ENCODE assay signal across 9 cellular contexts in the genomic region with DNA sequence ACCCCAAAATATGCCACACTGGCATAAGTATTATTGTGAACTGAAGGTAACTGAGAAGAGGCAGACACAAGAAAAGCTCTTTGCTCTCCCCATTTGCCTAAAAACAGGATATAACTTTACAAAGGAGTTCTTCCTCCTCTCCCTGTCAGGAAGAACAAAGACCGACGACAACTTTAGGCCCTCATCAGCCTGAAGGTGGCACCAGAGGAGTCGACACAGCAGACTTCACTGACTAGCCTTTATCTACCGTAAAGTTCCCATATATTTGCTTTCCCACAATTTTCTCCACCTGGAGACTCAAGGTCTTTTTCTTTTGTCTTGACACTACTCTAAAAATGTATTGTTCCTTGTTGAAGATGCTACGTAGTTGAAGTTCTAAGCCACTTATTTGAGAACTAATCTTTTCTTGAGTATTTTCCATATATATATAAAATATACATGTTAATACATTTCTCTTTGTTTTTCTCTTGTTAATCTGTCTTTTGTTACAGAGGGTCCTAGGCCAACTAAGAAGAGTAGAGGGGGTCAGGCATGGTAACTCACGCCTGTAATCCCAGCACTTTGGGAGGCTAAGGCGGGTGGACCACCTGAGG. TPM values are rescaled to one million over a fixed set of nuclear protein-coding genes. Genes with fewer than 3 reads are reported as not detected.
DNase-seq lines count a peak whose midpoint lies in the region; ATAC-seq, FAIRE-seq and TF ChIP-seq lines count a peak whose summit lies in the region.
"Had no signal": no experiment of that assay in that cellular context is flagged by ENCODE, and none has a peak within 500 bp of the region (broad histone marks: within the 10 kb centered on the region; RNA-seq: fewer than 3 reads in every experiment).

No MANE protein-coding gene starts in this region.

- H3K27ac ChIP-seq in coronary artery, result no peak overlapping the region
- no peak overlapping the region for H3K27ac ChIP-seq in HepG2 (ENCODE audit: extremely low read length, insufficient read depth, low read length)
- no peak overlapping the region for H3K27ac ChIP-seq in thoracic aorta

- H4K20me1 ChIP-seq in HepG2 (ENCODE audit: insufficient read depth, low read length), result no peaks in the 10 kb centered on the region

- BruUV-seq in HepG2 (replicated peaks; lab: Mats Ljungman, UMichigan), result no TSS peak

- WGBS in HepG2 (ENCODE audit: low lambda C conversion rate), result 7% methylated on average over 7 of the region's 7 CpGs

- no peak overlapping the region for H3K4me2 ChIP-seq in HepG2 (ENCODE audit: low read depth, low read length)

- ATAC-seq in HepG2 (peak; percentile 90), thoracic aorta (ENCODE audit: insufficient number of reproducible peaks, low FRiP score, low read depth) (peak; percentile 53), HG03135 (IDR thresholded peaks at IDR 0.05; ENCODE audit: unreplicated experiment) (no peak)

- no peak overlapping the region for H2AFZ ChIP-seq in HepG2 (ENCODE audit: low read length)

- intact Hi-C loops in HepG2 (cut with micrococcal nuclease; ENCODE audit: unreplicated experiment), result loop anchor here (1.0 to 5.0 kb wide), 2 partner anchors 80 to 81 kb away; no protein-coding TSS in a partner anchor

- peak; percentile 63 for DNase-seq in DMS53 (lab: John Stamatoyannopoulos, UW)
- peak; percentile 36 for DNase-seq in HCEC 1CT
- DNase-seq in RPMI7951 (ENCODE audit: low read depth), result peak; percentile 60
- no peak for DNase-seq in coronary artery (ENCODE audit: low spot score)
- DNase-seq in HepG2 (ENCODE audit: low spot score), result peak; percentile 21
- no peak for DNase-seq in thoracic aorta (ENCODE audit: low spot score)
- no peak for DNase-seq in cerebellar nuclear complex (lab: John Stamatoyannopoulos, UW)

- TF ChIP-seq EP300 in HepG2 (IDR thresholded peaks at IDR 0.05; ENCODE audit: low read depth in 2 of 2, low read length in 2 of 2), result no peak
- no peak for TF ChIP-seq EP300 in HepG2 (CRISPR knock-in tag; IDR thresholded peaks at IDR 0.05; ENCODE audit: borderline replicate concordance)

- no peaks in the 10 kb centered on the region for H3K4me1 ChIP-seq in HepG2 (ENCODE audit: insufficient read depth, low read length)
- H3K4me1 ChIP-seq in thoracic aorta (ENCODE audit: control insufficient read depth in 1 of 2, low read depth in 2 of 2), result no peaks in the 10 kb centered on the region

- H3K36me3 ChIP-seq in HepG2 (replicated peaks in 1 of 2; ENCODE audit: control insufficient read depth in 1 of 2, insufficient read depth in 2 of 2, low read length in 2 of 2), result no peaks in the 10 kb centered on the region
- H3K36me3 ChIP-seq in thoracic aorta, result no peaks in the 10 kb centered on the region

- TF ChIP-seq POLR2A in HepG2 (IDR thresholded peaks at IDR 0.05; ENCODE audit: insufficient read depth in 1 of 2, low read depth in 2 of 2, low read length in 2 of 2), result no peak

- no peak for TF ChIP-seq RAD21 in HepG2 (CRISPR knock-in tag; IDR thresholded peaks at IDR 0.05)

- H3K27me3 ChIP-seq in HepG2 (ENCODE audit: control insufficient read depth in 1 of 2, insufficient read depth in 2 of 2, low read length in 2 of 2), result peaks cover 1 to 19% of the 10 kb centered on the region in 2 experiments; a peak in 4 of 5 replicates
- no peaks in the 10 kb centered on the region for H3K27me3 ChIP-seq in thoracic aorta (replicated peaks; ENCODE audit: insufficient read depth)

- peak; percentile 73 for FAIRE-seq in HepG2 (lab: Jason Lieb, UNC)

- H3K79me2 ChIP-seq in HepG2 (ENCODE audit: insufficient read depth, low read length), result no peaks in the 10 kb centered on the region

- H3K9me3 ChIP-seq in HepG2 (ENCODE audit: low read length), result no peaks in the 10 kb centered on the region
- H3K9me3 ChIP-seq in thoracic aorta, result peaks cover 3% of the 10 kb centered on the region

- peak; percentile 22 for TF ChIP-seq CTCF in coronary artery (IDR thresholded peaks at IDR 0.05)
- TF ChIP-seq CTCF in HepG2 (CRISPR knock-in tag; IDR thresholded peaks at IDR 0.05), result peak; percentile 68
- TF ChIP-seq CTCF in thoracic aorta (IDR thresholded peaks at IDR 0.05), result peak; percentile 39

- no peak overlapping the region for H3K4me3 ChIP-seq in coronary artery
- H3K4me3 ChIP-seq in HepG2 (replicated peaks in 1 of 3; ENCODE audit: insufficient read depth in 1 of 3, low read depth in 2 of 3, low read length in 3 of 3), result no peak overlapping the region
- no peak overlapping the region for H3K4me3 ChIP-seq in thoracic aorta

- in situ Hi-C loops in HepG2 (cut with HindIII; ENCODE audit: extremely low pct_ligation_motif_present, low pct_unique_long_range_greater_than_20kb), result no loop called here

- CTCF ChIA-PET in HepG2 (lab: Yijun Ruan, JAX; ENCODE audit: low intra/inter-chr PET ratio, low total read pairs), result interaction anchor here (0.9 to 2.1 kb wide), 2 partner anchors 79 to 169 kb away, joined by 4 to 16 read pairs; no protein-coding TSS in a partner anchor

- POLR2A ChIA-PET in HepG2 (lab: Yijun Ruan, JAX), result no interaction called here

- no peak overlapping the region for H3K9ac ChIP-seq in HepG2 (ENCODE audit: insufficient read depth, low read depth, low read length)

TF ChIP-seq in HepG2, 621 proteins besides CTCF, POLR2A, EP300 and RAD21:
- TF ChIP-seq STAG1 (CRISPR knock-in tag; IDR thresholded peaks at IDR 0.05) (peak; percentile 46), KAT8 (CRISPR knock-in tag; IDR thresholded peaks at IDR 0.05) (no peak), SMC3 (IDR thresholded peaks at IDR 0.05; ENCODE audit: low read length) (peak; percentile 62), GZF1 (CRISPR knock-in tag; IDR thresholded peaks at IDR 0.05) (0 out of 2 replicates have a peak, but pooled peaks have one; percentile 57)
- TF ChIP-seq, protein P1, sequence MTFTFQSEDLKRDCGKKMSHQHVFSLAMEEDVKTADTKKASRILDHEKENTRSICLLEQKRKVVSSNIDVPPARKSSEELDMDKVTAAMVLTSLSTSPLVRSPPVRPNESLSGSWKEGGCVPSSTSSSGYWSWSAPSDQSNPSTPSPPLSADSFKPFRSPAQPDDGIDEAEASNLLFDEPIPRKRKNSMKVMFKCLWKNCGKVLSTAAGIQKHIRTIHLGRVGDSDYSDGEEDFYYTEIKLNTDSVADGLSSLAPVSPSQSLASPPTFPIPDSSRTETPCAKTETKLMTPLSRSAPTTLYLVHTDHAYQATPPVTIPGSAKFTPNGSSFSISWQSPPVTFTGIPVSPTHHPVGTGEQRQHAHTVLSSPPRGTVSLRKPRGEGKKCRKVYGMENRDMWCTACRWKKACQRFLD (CRISPR knock-in tag; IDR thresholded peaks at IDR 0.05; ENCODE audit: borderline replicate concordance), result no peak
TF ChIP-seq in HepG2: peak in this region for 3.

RNA-seq across cellular contexts. Expression of a gene that starts 16.2 kb away (rescaled TPM):
- 0.12 TPM in 1 of 2 replicates, not detected in the other for total RNA-seq in RPMI7951 (2014; rRNA removed; shearing (Covaris generic))
- total RNA-seq in HepG2 (2016; rRNA removed; fragmentation: Illumina TruSeq; extraction: Trizol), result not detected in 2 replicates
- not detected in 2 replicates for total RNA-seq in HepG2 (2016; cell fraction: cytosol; rRNA removed; fragmentation: Illumina TruSeq; extraction: Trizol; ENCODE audit: low read depth)
- total RNA-seq in HepG2 (2016; cell fraction: insoluble cytoplasmic fraction; rRNA removed; fragmentation: Illumina TruSeq; extraction: Trizol), result not detected in 2 replicates
- not detected in 2 replicates for total RNA-seq in HepG2 (2016; cell fraction: membrane; rRNA removed; fragmentation: Illumina TruSeq; extraction: Trizol)
- total RNA-seq in HepG2 (2016; cell fraction: nucleus; rRNA removed; fragmentation: Illumina TruSeq; extraction: Trizol), result not detected in 2 replicates
- not detected in 2 replicates for polyA plus RNA-seq in HepG2 (2011; rRNA removed)
- not detected in 2 replicates for polyA plus RNA-seq in HepG2 (2011; cell fraction: cytosol; rRNA removed)
- polyA plus RNA-seq in HepG2 (2011; cell fraction: nucleus; rRNA removed), result 0.02 TPM in 1 of 2 replicates, not detected in the other
- polyA plus RNA-seq in HepG2 (2012), result not detected in 2 replicates
- polyA plus RNA-seq in HepG2 (2016; cell fraction: cytosol; fragmentation: Illumina TruSeq; extraction: Trizol; ENCODE audit: low read depth), result not detected in 2 replicates
- polyA plus RNA-seq in HepG2 (2016; cell fraction: insoluble cytoplasmic fraction; fragmentation: Illumina TruSeq; extraction: Trizol; ENCODE audit: low read depth), result not detected in 2 replicates
- not detected in 2 replicates for polyA plus RNA-seq in HepG2 (2016; cell fraction: membrane; fragmentation: Illumina TruSeq; extraction: Trizol; ENCODE audit: low read depth)
- not detected in 2 replicates for polyA plus RNA-seq in HepG2 (2016; cell fraction: nucleus; fragmentation: Illumina TruSeq; extraction: Trizol; ENCODE audit: insufficient read depth, low read depth)
- polyA minus RNA-seq in HepG2 (2011; rRNA and poly(A)+ RNA removed; ENCODE audit: low replicate concordance), result not detected in 2 replicates
- not detected in 2 replicates for polyA minus RNA-seq in HepG2 (2011; cell fraction: cytosol; rRNA and poly(A)+ RNA removed)
- not detected in 2 replicates for polyA minus RNA-seq in HepG2 (2011; cell fraction: nucleus; rRNA and poly(A)+ RNA removed)
- 1 to 10 TPM in 1 of 2 donors, not detected in 1; 2.0 TPM for total RNA-seq in thoracic aorta
- total RNA-seq: subcutaneous adipose tissue had no signal

RNA-seq across cellular contexts. Expression of a gene that starts 55.2 kb away (rescaled TPM):
- 7.4 and 8.2 TPM in 2 replicates for total RNA-seq in RPMI7951 (2014; rRNA removed; shearing (Covaris generic))
- total RNA-seq in HepG2 (2016; rRNA removed; fragmentation: Illumina TruSeq; extraction: Trizol), result 9.3 and 10.8 TPM in 2 replicates
- 1.5 and 2.3 TPM in 2 replicates for total RNA-seq in HepG2 (2016; cell fraction: cytosol; rRNA removed; fragmentation: Illumina TruSeq; extraction: Trizol; ENCODE audit: low read depth)
- total RNA-seq in HepG2 (2016; cell fraction: insoluble cytoplasmic fraction; rRNA removed; fragmentation: Illumina TruSeq; extraction: Trizol), result 7.4 and 10.8 TPM in 2 replicates
- total RNA-seq in HepG2 (2016; cell fraction: membrane; rRNA removed; fragmentation: Illumina TruSeq; extraction: Trizol), result 6.2 TPM in 2 replicates
- 8.4 and 9.2 TPM in 2 replicates for total RNA-seq in HepG2 (2016; cell fraction: nucleus; rRNA removed; fragmentation: Illumina TruSeq; extraction: Trizol)
- polyA plus RNA-seq in HepG2 (2011; rRNA removed), result 11.3 and 13.1 TPM in 2 replicates
- 10.2 and 11.5 TPM in 2 replicates for polyA plus RNA-seq in HepG2 (2011; cell fraction: cytosol; rRNA removed)
- polyA plus RNA-seq in HepG2 (2011; cell fraction: nucleus; rRNA removed), result 16.5 and 19.1 TPM in 2 replicates
- polyA plus RNA-seq in HepG2 (2012), result 7.1 and 11.4 TPM in 2 replicates
- 0.62 and 0.80 TPM in 2 replicates for polyA plus RNA-seq in HepG2 (2016; cell fraction: cytosol; fragmentation: Illumina TruSeq; extraction: Trizol; ENCODE audit: low read depth)
- 5.7 and 6.6 TPM in 2 replicates for polyA plus RNA-seq in HepG2 (2016; cell fraction: insoluble cytoplasmic fraction; fragmentation: Illumina TruSeq; extraction: Trizol; ENCODE audit: low read depth)
- 2.0 and 2.4 TPM in 2 replicates for polyA plus RNA-seq in HepG2 (2016; cell fraction: membrane; fragmentation: Illumina TruSeq; extraction: Trizol; ENCODE audit: low read depth)
- 11.8 and 12.9 TPM in 2 replicates for polyA plus RNA-seq in HepG2 (2016; cell fraction: nucleus; fragmentation: Illumina TruSeq; extraction: Trizol; ENCODE audit: insufficient read depth, low read depth)
- 16.7 and 44.8 TPM in 2 replicates for polyA minus RNA-seq in HepG2 (2011; rRNA and poly(A)+ RNA removed; ENCODE audit: low replicate concordance)
- 13.3 and 14.3 TPM in 2 replicates for polyA minus RNA-seq in HepG2 (2011; cell fraction: cytosol; rRNA and poly(A)+ RNA removed)
- polyA minus RNA-seq in HepG2 (2011; cell fraction: nucleus; rRNA and poly(A)+ RNA removed), result 18.9 and 21.8 TPM in 2 replicates
- total RNA-seq in thoracic aorta, result 100 to 1,000 TPM in 1 of 2 donors, 10 to 100 TPM in 1; 96.8 to 117 TPM

Comparison
In these comparisons a context has a peak if more than half of its experiments do, and no peak if none do; other contexts are left out.
1. DNase-seq: peak in DMS53 (single experiment), HCEC 1CT (single experiment), RPMI7951 (single experiment) and HepG2 (single experiment); none in coronary artery (single experiment), thoracic aorta (single experiment) and cerebellar nuclear complex (0 of 2).
2. Peak in every context shown above with its lines, with median percentiles within 50 percentile points of each other: CTCF ChIP-seq.